ENCODE assay signal across 1 cellular context in genomic region chr18:59961086-59961485, GRCh38.
A peak's percentile ranks its signal among the peaks of the same experiment; 100 is the strongest.
TF ChIP-seq lines count a peak whose summit lies in the region.

No MANE protein-coding gene starts in this region.

TF ChIP-seq in K562, 482 proteins besides CTCF, POLR2A, EP300 and RAD21 (continued from another document):
- TF ChIP-seq THRB (CRISPR knock-in tag; conservative IDR thresholded peaks at IDR 0.05) (no peak), CHAMP1 (IDR thresholded peaks at IDR 0.05) (no peak), RFX5 (IDR thresholded peaks at IDR 0.05; ENCODE audit: low read depth, low read length) (no peak), THAP7 (CRISPR knock-in tag; IDR thresholded peaks at IDR 0.05) (no peak), JUND (IDR thresholded peaks at IDR 0.05; ENCODE audit: borderline replicate concordance, low read depth, low read length) (no peak), JUND (tag; IDR thresholded peaks at IDR 0.05; ENCODE audit: borderline replicate concordance, low read depth, low read length) (peak; percentile 17; the same call in 1 of the 3 replicates), JUN (IDR thresholded peaks at IDR 0.05; ENCODE audit: borderline replicate concordance, low read depth, low read length) (no peak), JUN (CRISPR knock-in tag; IDR thresholded peaks at IDR 0.05; ENCODE audit: borderline replicate concordance) (no peak), CAMTA2 (CRISPR knock-in tag; conservative IDR thresholded peaks at IDR 0.05) (no peak), SPI1 (IDR thresholded peaks at IDR 0.05; ENCODE audit: borderline replicate concordance, low read depth, low read length) (peak; percentile 95), BCLAF1 (IDR thresholded peaks at IDR 0.05; ENCODE audit: borderline replicate concordance in 1 of 2, control insufficient read depth in 1 of 2, low read depth in 2 of 2, low read length in 1 of 2) (no peak), ZNF280A (IDR thresholded peaks at IDR 0.05; ENCODE audit: low read depth, partially characterized antibody) (no peak), PRDM10 (IDR thresholded peaks at IDR 0.05; ENCODE audit: partially characterized antibody) (no peak), RBM39 (optimal IDR thresholded peaks at IDR 0.05; ENCODE audit: low read depth, low read length) (no peak), ETV1 (tag; conservative IDR thresholded peaks at IDR 0.05; ENCODE audit: low read depth) (no peak), KHSRP (IDR thresholded peaks at IDR 0.05) (no peak), CBX1 (IDR thresholded peaks at IDR 0.05; ENCODE audit: low read depth) (no peak), NFE2L1 (tag; IDR thresholded peaks at IDR 0.05; ENCODE audit: borderline replicate concordance, low read depth) (no peak), NR2C2 (CRISPR knock-in tag; IDR thresholded peaks at IDR 0.05) (no peak), NR2C2 (tag; IDR thresholded peaks at IDR 0.05) (no peak), ZNF764 (CRISPR knock-in tag; IDR thresholded peaks at IDR 0.05; ENCODE audit: low read depth) (no peak), DPF2 (IDR thresholded peaks at IDR 0.05) (no peak), ZNF384 (IDR thresholded peaks at IDR 0.05; ENCODE audit: low read depth, low read length) (no peak), NFATC3 (IDR thresholded peaks at IDR 0.05) (no peak), HES1 (IDR thresholded peaks at IDR 0.05; ENCODE audit: low read depth) (no peak), COPS2 (conservative IDR thresholded peaks at IDR 0.05) (no peak), TCF3 (CRISPR knock-in tag; IDR thresholded peaks at IDR 0.05) (peak; percentile 78), SP1 (CRISPR knock-in tag; IDR thresholded peaks at IDR 0.05) (no peak), CREB3 (tag; conservative IDR thresholded peaks at IDR 0.05; ENCODE audit: low read depth) (no peak), SMAD3 (CRISPR knock-in tag; conservative IDR thresholded peaks at IDR 0.05) (no peak), BCL6 (CRISPR knock-in tag; IDR thresholded peaks at IDR 0.05) (no peak), ETS1 (conservative IDR thresholded peaks at IDR 0.05; ENCODE audit: control insufficient read depth, low read depth, low read length) (no peak), XRCC4 (IDR thresholded peaks at IDR 0.05; ENCODE audit: extremely low read depth, insufficient read depth, insufficient read length) (no peak), ZNF23 (CRISPR knock-in tag; IDR thresholded peaks at IDR 0.05) (no peak), RBM34 (IDR thresholded peaks at IDR 0.05; ENCODE audit: borderline replicate concordance, insufficient read depth, low read length) (no peak), NFE2 (IDR thresholded peaks at IDR 0.05; ENCODE audit: low read depth) (no peak), ZNF696 (CRISPR knock-in tag; conservative IDR thresholded peaks at IDR 0.05) (no peak), KAT2B (IDR thresholded peaks at IDR 0.05; ENCODE audit: low read depth, low read length) (no peak), ZNF445 (CRISPR knock-in tag; IDR thresholded peaks at IDR 0.05; ENCODE audit: low read depth) (no peak), HNRNPH1 (optimal IDR thresholded peaks at IDR 0.05; ENCODE audit: low read depth, low read length) (no peak), KLF16 (IDR thresholded peaks at IDR 0.05) (peak; percentile 47; the same call in 1 of the 2 replicates), CTBP1 (IDR thresholded peaks at IDR 0.05; ENCODE audit: borderline replicate concordance) (peak; percentile 47; the same call in 1 of the 2 replicates), FOSL1 (tag; conservative IDR thresholded peaks at IDR 0.05) (no peak), CEBPB (tag; IDR thresholded peaks at IDR 0.05) (peak; percentile 64), ATF7 (IDR thresholded peaks at IDR 0.05) (peak; percentile 60), PHTF2 (CRISPR knock-in tag; IDR thresholded peaks at IDR 0.05) (no peak), SMARCE1 (IDR thresholded peaks at IDR 0.05) (peak; percentile 40; the same call in 1 of the 2 replicates), CBFA2T2 (conservative IDR thresholded peaks at IDR 0.05) (peak; percentile 54; the same call in 1 of the 2 replicates), TEAD4 (IDR thresholded peaks at IDR 0.05; ENCODE audit: low read length) (peak; percentile 77), TEAD4 (CRISPR knock-in tag; IDR thresholded peaks at IDR 0.05; ENCODE audit: borderline replicate concordance) (no peak)
